Comparison of ENCODE assay signal across 11 cellular contexts in the genomic region with DNA sequence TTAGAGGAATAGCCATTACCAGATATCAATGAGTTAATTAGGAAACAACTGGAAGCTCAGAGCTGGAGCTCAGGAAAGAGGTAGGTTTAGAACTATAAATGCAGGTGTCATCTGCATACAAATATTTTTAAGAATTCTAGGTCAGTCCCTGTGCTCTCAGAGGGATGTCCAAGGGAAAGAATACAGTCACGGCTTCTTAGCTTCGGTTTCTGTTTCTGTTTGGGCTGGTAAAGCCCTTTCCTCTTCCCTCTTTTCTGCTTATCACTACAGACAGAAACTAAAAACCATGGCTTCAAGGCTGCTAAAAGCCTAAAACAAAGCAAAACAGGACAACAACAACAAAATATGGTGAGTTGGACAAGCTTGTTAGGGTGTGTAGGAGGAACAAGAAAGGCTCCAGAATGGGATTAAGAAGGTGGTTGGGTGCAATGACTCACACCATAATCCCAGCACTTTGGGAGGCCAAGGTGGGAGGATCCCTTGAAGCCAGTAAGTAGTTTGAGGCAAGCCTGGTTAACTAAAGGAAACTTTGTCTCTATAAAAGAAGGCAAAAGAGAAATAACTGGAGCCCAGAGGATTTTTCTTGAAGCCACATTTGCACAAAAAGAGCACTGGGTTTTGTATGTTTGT.
A peak's percentile ranks its signal among the peaks of the same experiment; 100 is the strongest.
DNase-seq lines count a peak whose midpoint lies in the region; ATAC-seq, FAIRE-seq and TF ChIP-seq lines count a peak whose summit lies in the region.
"Had no signal": no experiment of that assay in that cellular context is flagged by ENCODE, and none has a peak within 500 bp of the region (broad histone marks: within the 10 kb centered on the region; RNA-seq: fewer than 3 reads in every experiment).

No MANE protein-coding gene starts in this region.

- FAIRE-seq in urothelium cell line (lab: Jason Lieb, UNC), result no peak
- FAIRE-seq: A549 had no signal

- H3K4me3 ChIP-seq in BE2C (ENCODE audit: low read depth, low read length), result no peak overlapping the region
- H3K4me3 ChIP-seq: A549, thoracic aorta had no signal

- TF ChIP-seq CTCF in BE2C (IDR thresholded peaks at IDR 0.05; ENCODE audit: low read depth, low read length), result no peak

- H3K27ac Mint-ChIP-seq in naive B cell, result peak overlapping the region in 4 of 6 donors; percentile 37 to 86 (median 71)

- H3K9me3 Mint-ChIP-seq in naive B cell, result peaks cover 0 to 3% (median 0%) of the 10 kb centered on the region in 7 donors

- no peaks in the 10 kb centered on the region; the same call in 1 of the 2 replicates for H3K9me3 ChIP-seq in BE2C
- H3K9me3 ChIP-seq: A549, thoracic aorta had no signal

- peak; percentile 35 for DNase-seq in SIG-M5 treated with dmso at 0.1 percent for 504 hours (lab: John Stamatoyannopoulos, UW; ENCODE audit: unreplicated experiment)
- DNase-seq in SIG-M5 (lab: John Stamatoyannopoulos, UW), result no peak
- peak; percentile 39 for DNase-seq in M059J (ENCODE audit: low read depth)
- no peak for DNase-seq in naive B cell
- no peak for DNase-seq in urothelium cell line (ENCODE audit: low spot score)
- DNase-seq in BE2C, result no peak
- DNase-seq in Kasumi-1 (lab: John Stamatoyannopoulos, UW), result no peak

- H3K27me3 ChIP-seq in BE2C, result no peaks in the 10 kb centered on the region

- H3K4me1 ChIP-seq in BE2C, result peaks cover 35% of the 10 kb centered on the region
- H3K4me1 ChIP-seq: A549, parathyroid adenoma had no signal

- ATAC-seq in HG02610 (IDR thresholded peaks at IDR 0.05; ENCODE audit: unreplicated experiment) (peak; percentile 92), naive B cell (ENCODE audit: low read depth in 2 of 2) (peak; percentile 58 to 62)
- ATAC-seq: A549 had no signal

- H3K4me1 Mint-ChIP-seq in naive B cell, result peaks cover 14 to 22% (median 19%) of the 10 kb centered on the region in 3 donors

- H3K27me3 Mint-ChIP-seq in naive B cell, result peaks cover 0 to 6% (median 0%) of the 10 kb centered on the region in 3 donors

- peak overlapping the region in 7 of 8 donors; percentile 9 to 69 (median 53) for H3K4me3 Mint-ChIP-seq in naive B cell

- H3K36me3 ChIP-seq in BE2C, result no peaks in the 10 kb centered on the region
- H3K36me3 ChIP-seq: thoracic aorta had no signal

- H3K36me3 Mint-ChIP-seq in naive B cell, result no peaks in the 10 kb centered on the region

Comparison
In these comparisons a context has a peak if more than half of its experiments do, and no peak if none do; other contexts are left out.
1. DNase-seq: peak in SIG-M5 treated with dmso at 0.1 percent for 504 hours (single experiment) and M059J (single experiment); none in SIG-M5 (single experiment), naive B cell (single experiment), urothelium cell line (single experiment), BE2C (single experiment) and Kasumi-1 (0 of 2).